Comparison of ENCODE assay signal across 8 cellular contexts in the genomic region with DNA sequence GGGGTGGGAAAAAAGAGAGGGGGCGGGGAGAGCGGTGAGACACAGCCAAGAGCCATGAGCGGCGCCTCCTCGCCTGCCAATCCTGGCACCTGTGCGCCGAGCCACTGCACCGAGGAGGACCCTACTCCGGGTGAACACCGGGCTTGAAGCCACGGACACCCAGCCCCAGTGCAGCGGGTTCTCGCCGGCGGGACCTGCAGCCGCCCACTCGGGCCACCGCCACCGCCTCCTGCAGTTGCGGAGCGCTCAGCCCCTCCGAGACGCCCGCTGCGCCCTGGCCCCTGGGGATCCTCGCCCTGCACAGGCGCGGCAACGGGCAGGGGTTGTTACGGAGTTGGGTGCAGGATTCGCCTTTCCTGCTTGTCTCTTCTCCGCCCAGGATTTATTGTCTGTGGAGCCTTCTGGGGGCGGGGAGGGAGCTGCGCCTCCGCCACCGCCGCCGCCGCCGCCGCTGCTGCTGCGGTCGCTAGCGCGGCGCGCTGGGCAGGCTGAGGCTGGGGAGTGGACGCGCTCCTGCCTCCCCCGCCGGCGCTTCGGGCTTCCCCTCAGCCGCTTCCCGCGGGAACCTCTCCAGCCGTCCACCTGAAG.
DNase-seq lines count a peak whose midpoint lies in the region; ATAC-seq lines count a peak whose summit lies in the region.

Gene LRRC7 (plus strand): TSS at position 76 of the 588 bp plus-strand sequence. CDS start 718 bp downstream, outside the sequence.

- peaks cover 28% of the 10 kb centered on the region for H3K4me1 ChIP-seq in neuron (ENCODE audit: insufficient read depth, low read length)

- H3K4me3 ChIP-seq in neuron (ENCODE audit: low read length), result peak within 1 kb of the TSS; percentile 56

- DNase-seq in DMS 273 (lab: John Stamatoyannopoulos, UW; ENCODE audit: unreplicated experiment), result peak; percentile 62
- no peak for DNase-seq in DMS 273 treated with DMSO at 0.1 percent for 48 hours (lab: John Stamatoyannopoulos, UW)
- peak; percentile 5 for DNase-seq in KBM-7
- peak; percentile 4 to 15 for DNase-seq in activated CD4-positive, alpha-beta T cell treated with anti-CD3 and anti-CD28 coated beads, Interleukin-2, amount 50 U/mL, for 48 hours
- DNase-seq in germinal center (ENCODE audit: low spot score), result peak; percentile 5
- no peak for DNase-seq in activated CD4-positive, CD25-positive, alpha-beta regulatory T cell (lab: John Stamatoyannopoulos, UW)

- peak within 1 kb of the TSS; percentile 92 for H2AFZ ChIP-seq in neuron (ENCODE audit: low read depth, low read length)

- no peak for ATAC-seq in HG02623 (IDR thresholded peaks at IDR 0.05; ENCODE audit: unreplicated experiment)

- in situ Hi-C loops in KBM-7 (cut with MboI; ENCODE audit: low pct_unique_long_range_greater_than_20kb, low sequenced_read_pairs), result no loop called here

- H3K36me3 ChIP-seq in neuron (ENCODE audit: insufficient read depth, low read length), result no peaks in the 10 kb centered on the region

- H3K9me3 ChIP-seq in neuron (ENCODE audit: low read length), result no peaks in the 10 kb centered on the region

- H3K27me3 ChIP-seq in neuron (ENCODE audit: insufficient read depth, low read length), result peaks cover 25% of the 10 kb centered on the region

Comparison
In these comparisons a context has a peak if more than half of its experiments do, and no peak if none do; other contexts are left out.
1. DNase-seq: peak in DMS 273 (single experiment), KBM-7 (single experiment), activated CD4-positive, alpha-beta T cell treated with anti-CD3 and anti-CD28 coated beads, Interleukin-2, amount 50 U/mL, for 48 hours (2 of 2) and germinal center (single experiment); none in DMS 273 treated with DMSO at 0.1 percent for 48 hours (single experiment) and activated CD4-positive, CD25-positive, alpha-beta regulatory T cell (0 of 4).